In genomic region chr14:26403760-26404159, GRCh38 we compare ENCODE assay signal across 27 cellular contexts.
"Had no signal": no experiment of that assay in that cellular context is flagged by ENCODE, and none has a peak within 500 bp of the region (broad histone marks: within the 10 kb centered on the region; RNA-seq: fewer than 3 reads in every experiment).

No MANE protein-coding gene starts in this region.

- H3K4me3 Mint-ChIP-seq: activated CD8-positive, alpha-beta T cell treated with anti-CD3 and anti-CD28 coated beads for 36 hours; activated naive CD8-positive, alpha-beta T cell treated with anti-CD3 and anti-CD28 coated beads, Interleukin-2, amount 10 ng/mL, durations not matched to agents 7 days and 5 days; activated T-cell treated with anti-CD3 and anti-CD28 coated beads, Interleukin-2, amount 50 U/mL, for 72 hours had no signal

- ATAC-seq: activated CD4-positive, CD25-positive, alpha-beta regulatory T cell treated with anti-CD3 and anti-CD28 coated beads, Interleukin-2, amount 50 U/mL, for 24 hours; activated CD8-positive, alpha-beta T cell treated with anti-CD3 and anti-CD28 coated beads for 36 hours; activated T-cell treated with anti-CD3 and anti-CD28 coated beads, Interleukin-2, amount 50 U/mL, for 72 hours; Panc1; Right ventricle myocardium inferior had no signal

- H3K4me1 ChIP-seq: adrenal gland, SJCRH30 had no signal

- H3K4me2 ChIP-seq: SK-N-SH had no signal

- DNase-seq: activated CD4-positive, alpha-beta T cell treated with anti-CD3 and anti-CD28 coated beads for 4 hours; activated CD8-positive, alpha-beta memory T cell treated with anti-CD3 and anti-CD28 coated beads, Interleukin-2, amount 50 U/mL, for 4 hours; activated CD8-positive, alpha-beta T cell treated with anti-CD3 and anti-CD28 coated beads for 36 hours; activated gamma-delta T cell treated with Interleukin-2 at 50 U/mL for 16 hours; activated naive CD4-positive, alpha-beta T cell treated with anti-CD3 and anti-CD28 coated beads, Interleukin-2, amount 50 U/mL, for 16 hours; activated naive CD8-positive, alpha-beta T cell treated with anti-CD3 and anti-CD28 coated beads, Interleukin-2, amount 10 ng/mL, durations not matched to agents 7 days and 5 days; activated T-cell treated with anti-CD3 and anti-CD28 coated beads, Interleukin-2, amount 50 U/mL, for 72 hours; adrenal gland; anterior cingulate cortex; caudate nucleus; KG1; NCI-H1048; NCI-H1930; NCI-H2171; NCI-H2227 treated with DMSO at 0.1 percent for 48 hours; NCI-H526 treated with DMSO at 0.1 percent for 48 hours; NCI-H82; NK-92 treated with Interleukin-12 subunit alpha and Interleukin-12 subunit beta, amount 100 ng/mL, for 24 hours; OCI-M1; RPMI8226; SJCRH30; SK-N-SH; T-helper 1 cell had no signal

- H3K36me3 ChIP-seq: adrenal gland, SJCRH30 had no signal

- H3K4me1 Mint-ChIP-seq: activated naive CD8-positive, alpha-beta T cell treated with anti-CD3 and anti-CD28 coated beads, Interleukin-2, amount 10 ng/mL, durations not matched to agents 7 days and 5 days had no signal

- H3K4me3 ChIP-seq: adrenal gland, SJCRH30 had no signal

- H3K27me3 Mint-ChIP-seq: activated CD8-positive, alpha-beta T cell treated with anti-CD3 and anti-CD28 coated beads for 36 hours; activated naive CD8-positive, alpha-beta T cell treated with anti-CD3 and anti-CD28 coated beads, Interleukin-2, amount 10 ng/mL, durations not matched to agents 7 days and 5 days had no signal

- H3K27me3 ChIP-seq: adrenal gland, SJCRH30 had no signal

- H3K9ac ChIP-seq: SK-N-SH had no signal

- H3K27ac ChIP-seq: adrenal gland, SJCRH30 had no signal

- H3K27ac Mint-ChIP-seq: activated CD8-positive, alpha-beta T cell treated with anti-CD3 and anti-CD28 coated beads for 36 hours; activated naive CD8-positive, alpha-beta T cell treated with anti-CD3 and anti-CD28 coated beads, Interleukin-2, amount 10 ng/mL, durations not matched to agents 7 days and 5 days; activated T-cell treated with anti-CD3 and anti-CD28 coated beads, Interleukin-2, amount 50 U/mL, for 72 hours; activated T-helper 2 cell treated with anti-CD3 and anti-CD28 coated beads, Interferon-gamma antibody, Interleukin-2, Interleukin-4, amounts not matched to agents 10 μg/mL and 5 μg/mL and 100 μg/mL, durations not matched to agents 14 hours and 24 hours and 36 hours had no signal

- H3K36me3 Mint-ChIP-seq: activated naive CD8-positive, alpha-beta T cell treated with anti-CD3 and anti-CD28 coated beads, Interleukin-2, amount 10 ng/mL, durations not matched to agents 7 days and 5 days had no signal

- H3K9me3 ChIP-seq: adrenal gland, SJCRH30, SK-N-SH had no signal
